In the genomic region with DNA sequence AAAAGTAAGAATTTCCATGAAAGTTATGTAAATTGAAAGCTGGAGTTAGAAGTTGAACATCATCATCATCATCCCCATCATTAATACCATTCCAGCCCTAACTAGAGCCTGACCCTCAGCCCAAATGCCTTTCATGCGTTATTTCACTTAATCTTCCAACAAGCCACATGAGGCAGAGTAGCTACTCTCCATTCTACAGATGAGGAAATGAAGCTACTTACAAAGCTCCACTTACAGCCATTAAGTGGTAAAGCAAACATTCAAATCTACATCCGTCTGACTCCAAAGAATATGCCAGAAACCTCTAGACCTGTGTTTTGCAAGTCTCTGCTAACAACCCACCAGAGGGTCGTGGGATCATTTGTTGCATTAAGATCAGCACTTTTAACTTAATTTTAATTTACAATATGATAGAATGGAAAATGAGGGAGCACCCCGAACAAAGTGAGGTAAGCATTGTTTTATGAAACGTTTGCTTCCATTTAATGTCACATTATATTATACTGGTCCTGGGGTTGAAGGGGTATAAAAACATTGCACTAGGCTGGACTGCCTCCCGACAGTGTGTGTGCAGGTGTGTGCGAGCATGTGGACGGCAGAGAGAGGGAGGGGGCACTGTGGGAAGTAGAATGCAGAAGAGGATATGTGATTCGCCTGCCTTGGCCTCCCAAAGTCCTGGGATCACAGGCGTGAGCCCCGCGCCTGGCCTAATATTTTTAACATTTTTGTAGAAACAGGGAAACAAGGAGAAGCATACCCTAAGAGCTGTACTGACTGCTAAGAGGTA, we compare ENCODE assay signal across 2 cellular contexts.
TF ChIP-seq lines count a peak whose summit lies in the region.

No MANE protein-coding gene starts in this region.

TF ChIP-seq in SK-N-SH treated with all-trans-retinoic acid at 6 μM for 48 hours, 23 proteins besides CTCF, POLR2A, EP300 and RAD21 (continued from another document):
- no peak for TF ChIP-seq ESRRG (CRISPR knock-in tag; IDR thresholded peaks at IDR 0.05)
- TF ChIP-seq, protein P1, sequence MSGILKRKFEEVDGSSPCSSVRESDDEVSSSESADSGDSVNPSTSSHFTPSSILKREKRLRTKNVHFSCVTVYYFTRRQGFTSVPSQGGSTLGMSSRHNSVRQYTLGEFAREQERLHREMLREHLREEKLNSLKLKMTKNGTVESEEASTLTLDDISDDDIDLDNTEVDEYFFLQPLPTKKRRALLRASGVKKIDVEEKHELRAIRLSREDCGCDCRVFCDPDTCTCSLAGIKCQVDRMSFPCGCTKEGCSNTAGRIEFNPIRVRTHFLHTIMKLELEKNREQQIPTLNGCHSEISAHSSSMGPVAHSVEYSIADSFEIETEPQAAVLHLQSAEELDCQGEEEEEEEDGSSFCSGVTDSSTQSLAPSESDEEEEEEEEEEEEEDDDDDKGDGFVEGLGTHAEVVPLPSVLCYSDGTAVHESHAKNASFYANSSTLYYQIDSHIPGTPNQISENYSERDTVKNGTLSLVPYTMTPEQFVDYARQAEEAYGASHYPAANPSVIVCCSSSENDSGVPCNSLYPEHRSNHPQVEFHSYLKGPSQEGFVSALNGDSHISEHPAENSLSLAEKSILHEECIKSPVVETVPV (CRISPR knock-in tag; IDR thresholded peaks at IDR 0.05) = no peak
- TF ChIP-seq ZNF565 (CRISPR knock-in tag; conservative IDR thresholded peaks at IDR 0.05; ENCODE audit: low read depth) = no peak
- TF ChIP-seq ZNF8 (CRISPR knock-in tag; IDR thresholded peaks at IDR 0.05) = no peak
- no peak for TF ChIP-seq PPARA (CRISPR knock-in tag; IDR thresholded peaks at IDR 0.05; ENCODE audit: borderline replicate concordance)
- TF ChIP-seq, protein P2, sequence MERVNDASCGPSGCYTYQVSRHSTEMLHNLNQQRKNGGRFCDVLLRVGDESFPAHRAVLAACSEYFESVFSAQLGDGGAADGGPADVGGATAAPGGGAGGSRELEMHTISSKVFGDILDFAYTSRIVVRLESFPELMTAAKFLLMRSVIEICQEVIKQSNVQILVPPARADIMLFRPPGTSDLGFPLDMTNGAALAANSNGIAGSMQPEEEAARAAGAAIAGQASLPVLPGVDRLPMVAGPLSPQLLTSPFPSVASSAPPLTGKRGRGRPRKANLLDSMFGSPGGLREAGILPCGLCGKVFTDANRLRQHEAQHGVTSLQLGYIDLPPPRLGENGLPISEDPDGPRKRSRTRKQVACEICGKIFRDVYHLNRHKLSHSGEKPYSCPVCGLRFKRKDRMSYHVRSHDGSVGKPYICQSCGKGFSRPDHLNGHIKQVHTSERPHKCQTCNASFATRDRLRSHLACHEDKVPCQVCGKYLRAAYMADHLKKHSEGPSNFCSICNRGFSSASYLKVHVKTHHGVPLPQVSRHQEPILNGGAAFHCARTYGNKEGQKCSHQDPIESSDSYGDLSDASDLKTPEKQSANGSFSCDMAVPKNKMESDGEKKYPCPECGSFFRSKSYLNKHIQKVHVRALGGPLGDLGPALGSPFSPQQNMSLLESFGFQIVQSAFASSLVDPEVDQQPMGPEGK (CRISPR knock-in tag; IDR thresholded peaks at IDR 0.05; ENCODE audit: borderline replicate concordance) = no peak
- TF ChIP-seq, protein P3, sequence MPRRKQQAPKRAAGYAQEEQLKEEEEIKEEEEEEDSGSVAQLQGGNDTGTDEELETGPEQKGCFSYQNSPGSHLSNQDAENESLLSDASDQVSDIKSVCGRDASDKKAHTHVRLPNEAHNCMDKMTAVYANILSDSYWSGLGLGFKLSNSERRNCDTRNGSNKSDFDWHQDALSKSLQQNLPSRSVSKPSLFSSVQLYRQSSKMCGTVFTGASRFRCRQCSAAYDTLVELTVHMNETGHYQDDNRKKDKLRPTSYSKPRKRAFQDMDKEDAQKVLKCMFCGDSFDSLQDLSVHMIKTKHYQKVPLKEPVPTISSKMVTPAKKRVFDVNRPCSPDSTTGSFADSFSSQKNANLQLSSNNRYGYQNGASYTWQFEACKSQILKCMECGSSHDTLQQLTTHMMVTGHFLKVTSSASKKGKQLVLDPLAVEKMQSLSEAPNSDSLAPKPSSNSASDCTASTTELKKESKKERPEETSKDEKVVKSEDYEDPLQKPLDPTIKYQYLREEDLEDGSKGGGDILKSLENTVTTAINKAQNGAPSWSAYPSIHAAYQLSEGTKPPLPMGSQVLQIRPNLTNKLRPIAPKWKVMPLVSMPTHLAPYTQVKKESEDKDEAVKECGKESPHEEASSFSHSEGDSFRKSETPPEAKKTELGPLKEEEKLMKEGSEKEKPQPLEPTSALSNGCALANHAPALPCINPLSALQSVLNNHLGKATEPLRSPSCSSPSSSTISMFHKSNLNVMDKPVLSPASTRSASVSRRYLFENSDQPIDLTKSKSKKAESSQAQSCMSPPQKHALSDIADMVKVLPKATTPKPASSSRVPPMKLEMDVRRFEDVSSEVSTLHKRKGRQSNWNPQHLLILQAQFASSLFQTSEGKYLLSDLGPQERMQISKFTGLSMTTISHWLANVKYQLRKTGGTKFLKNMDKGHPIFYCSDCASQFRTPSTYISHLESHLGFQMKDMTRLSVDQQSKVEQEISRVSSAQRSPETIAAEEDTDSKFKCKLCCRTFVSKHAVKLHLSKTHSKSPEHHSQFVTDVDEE (CRISPR knock-in tag; IDR thresholded peaks at IDR 0.05) = no peak
- no peak for TF ChIP-seq ARNTL (CRISPR knock-in tag; IDR thresholded peaks at IDR 0.05; ENCODE audit: borderline replicate concordance, low read depth)
- TF ChIP-seq ZFP3 (CRISPR knock-in tag; IDR thresholded peaks at IDR 0.05) = no peak
- no peak for TF ChIP-seq ZNF70 (CRISPR knock-in tag; IDR thresholded peaks at IDR 0.05)
- no peak for TF ChIP-seq SNAI2 (CRISPR knock-in tag; IDR thresholded peaks at IDR 0.05)
- TF ChIP-seq BACH2 (CRISPR knock-in tag; IDR thresholded peaks at IDR 0.05; ENCODE audit: borderline replicate concordance) = no peak
- TF ChIP-seq, protein P4, sequence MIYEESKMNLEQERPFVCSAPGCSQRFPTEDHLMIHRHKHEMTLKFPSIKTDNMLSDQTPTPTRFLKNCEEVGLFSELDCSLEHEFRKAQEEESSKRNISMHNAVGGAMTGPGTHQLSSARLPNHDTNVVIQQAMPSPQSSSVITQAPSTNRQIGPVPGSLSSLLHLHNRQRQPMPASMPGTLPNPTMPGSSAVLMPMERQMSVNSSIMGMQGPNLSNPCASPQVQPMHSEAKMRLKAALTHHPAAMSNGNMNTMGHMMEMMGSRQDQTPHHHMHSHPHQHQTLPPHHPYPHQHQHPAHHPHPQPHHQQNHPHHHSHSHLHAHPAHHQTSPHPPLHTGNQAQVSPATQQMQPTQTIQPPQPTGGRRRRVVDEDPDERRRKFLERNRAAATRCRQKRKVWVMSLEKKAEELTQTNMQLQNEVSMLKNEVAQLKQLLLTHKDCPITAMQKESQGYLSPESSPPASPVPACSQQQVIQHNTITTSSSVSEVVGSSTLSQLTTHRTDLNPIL (CRISPR knock-in tag; IDR thresholded peaks at IDR 0.05; ENCODE audit: low read depth) = no peak

TF ChIP-seq in SK-N-SH, 30 proteins besides CTCF, POLR2A, EP300 and RAD21 (continued from another document):
- TF ChIP-seq, protein P5, sequence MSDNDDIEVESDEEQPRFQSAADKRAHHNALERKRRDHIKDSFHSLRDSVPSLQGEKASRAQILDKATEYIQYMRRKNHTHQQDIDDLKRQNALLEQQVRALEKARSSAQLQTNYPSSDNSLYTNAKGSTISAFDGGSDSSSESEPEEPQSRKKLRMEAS (IDR thresholded peaks at IDR 0.05; ENCODE audit: low read depth) = no peak
- TF ChIP-seq TAF1 (IDR thresholded peaks at IDR 0.05; ENCODE audit: borderline replicate concordance, low read depth, low read length) (no peak), RFX5 (IDR thresholded peaks at IDR 0.05; ENCODE audit: low read length) (no peak)
- TF ChIP-seq, protein P6, sequence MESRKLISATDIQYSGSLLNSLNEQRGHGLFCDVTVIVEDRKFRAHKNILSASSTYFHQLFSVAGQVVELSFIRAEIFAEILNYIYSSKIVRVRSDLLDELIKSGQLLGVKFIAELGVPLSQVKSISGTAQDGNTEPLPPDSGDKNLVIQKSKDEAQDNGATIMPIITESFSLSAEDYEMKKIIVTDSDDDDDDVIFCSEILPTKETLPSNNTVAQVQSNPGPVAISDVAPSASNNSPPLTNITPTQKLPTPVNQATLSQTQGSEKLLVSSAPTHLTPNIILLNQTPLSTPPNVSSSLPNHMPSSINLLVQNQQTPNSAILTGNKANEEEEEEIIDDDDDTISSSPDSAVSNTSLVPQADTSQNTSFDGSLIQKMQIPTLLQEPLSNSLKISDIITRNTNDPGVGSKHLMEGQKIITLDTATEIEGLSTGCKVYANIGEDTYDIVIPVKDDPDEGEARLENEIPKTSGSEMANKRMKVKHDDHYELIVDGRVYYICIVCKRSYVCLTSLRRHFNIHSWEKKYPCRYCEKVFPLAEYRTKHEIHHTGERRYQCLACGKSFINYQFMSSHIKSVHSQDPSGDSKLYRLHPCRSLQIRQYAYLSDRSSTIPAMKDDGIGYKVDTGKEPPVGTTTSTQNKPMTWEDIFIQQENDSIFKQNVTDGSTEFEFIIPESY (IDR thresholded peaks at IDR 0.05; ENCODE audit: borderline replicate concordance, low read depth) = no peak
